Comparison of ENCODE assay signal across 28 cellular contexts in the genomic region with DNA sequence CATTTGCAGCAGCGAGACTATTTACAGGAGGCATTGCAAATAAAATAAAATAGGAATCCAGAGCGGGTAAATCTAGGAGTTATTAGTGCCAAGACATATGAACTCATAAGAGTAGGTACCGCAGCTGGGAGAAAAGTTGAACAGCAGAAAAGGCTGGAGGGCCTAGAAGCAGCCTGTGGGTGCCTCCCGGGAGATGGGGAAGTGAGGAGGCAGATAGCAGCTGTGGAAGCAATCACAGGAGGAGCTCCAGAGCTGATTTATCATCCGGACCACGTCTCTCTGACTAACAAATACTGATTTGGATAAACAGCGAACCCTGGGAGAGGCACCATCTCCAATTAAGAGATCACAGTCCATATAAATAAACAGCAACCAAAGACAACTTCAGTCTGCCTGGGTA.
"Had no signal": no experiment of that assay in that cellular context is flagged by ENCODE, and none has a peak within 500 bp of the region (broad histone marks: within the 10 kb centered on the region; RNA-seq: fewer than 3 reads in every experiment).

No MANE protein-coding gene starts in this region.

- H3K27me3 Mint-ChIP-seq: stimulated activated memory B cell treated with anti-CD40 and anti-IgM and Interleukin-4, amounts not matched to agents 10 μg/mL and 1 μg/mL and 100 μg/mL, for 72 hours; stimulated activated naive B cell treated with anti-CD40 and anti-IgM and Interleukin-4, amounts not matched to agents 10 μg/mL and 1 μg/mL and 100 μg/mL, for 72 hours; stimulated activated naive CD8-positive, alpha-beta T cell treated with anti-CD3 and anti-CD28 coated beads, Interleukin-15, amount 100 ng/mL, for 72 hours; stimulated activated naive CD8-positive, alpha-beta T cell treated with anti-CD3 and anti-CD28 coated beads, Interleukin-15, Interleukin-2, amounts not matched to agents 100 ng/mL and 50 ng/mL, for 24 hours; type B pancreatic cell had no signal

- DNase-seq: stimulated activated CD4-positive, alpha-beta T cell treated with anti-CD3 and anti-CD28 coated beads, Interleukin-2, amount 100 ng/mL, for 48 hours; stimulated activated CD4-positive, alpha-beta T cell treated with anti-CD3 and anti-CD28 coated beads, Interleukin-4, amount 100 ng/mL, for 1 hour; stimulated activated CD4-positive, alpha-beta T cell treated with anti-CD3 and anti-CD28 coated beads, Interleukin-4, amount 100 ng/mL, for 24 hours; stimulated activated CD4-positive, alpha-beta T cell treated with anti-CD3 and anti-CD28 coated beads, Interleukin-4, amount 100 ng/mL, for 4 hours; stimulated activated CD8-positive, alpha-beta memory T cell treated with anti-CD3 and anti-CD28 coated beads, Interleukin-4, amount 100 ng/mL, for 48 hours; stimulated activated naive B cell treated with anti-CD40 and anti-IgM and Interleukin-4, amounts not matched to agents 10 μg/mL and 1 μg/mL and 100 μg/mL, for 72 hours; stimulated activated naive CD4-positive, alpha-beta T cell; stimulated activated naive CD4-positive, alpha-beta T cell treated with Interleukin-2 at 50 U/mL for 16 hours; stimulated activated naive CD8-positive, alpha-beta T cell treated with anti-CD3 and anti-CD28 coated beads, Interleukin-15, amount 100 ng/mL, for 72 hours; stimulated activated naive CD8-positive, alpha-beta T cell treated with anti-CD3 and anti-CD28 coated beads, Interleukin-15, Interleukin-2, amounts not matched to agents 100 U/mL and 50 U/mL, for 24 hours; stomach; substantia nigra; testis; thyroid gland; tibial artery; transverse colon; trophoblast cell; upper lobe of left lung; upper lobe of right lung; uterus had no signal

- ATAC-seq: stimulated activated effector memory CD8-positive, alpha-beta T cell treated with anti-CD3 and anti-CD28 coated beads, Interleukin-12 subunit alpha, Interleukin-12 subunit beta, amount 100 ng/mL, for 72 hours; stimulated activated memory B cell treated with anti-CD40 and anti-IgM and Interleukin-4, amounts not matched to agents 10 μg/mL and 1 μg/mL and 100 μg/mL, for 72 hours; stimulated activated naive B cell treated with anti-CD40 and anti-IgM and Interleukin-4, amounts not matched to agents 10 μg/mL and 1 μg/mL and 100 μg/mL, for 72 hours; stimulated activated naive CD8-positive, alpha-beta T cell treated with anti-CD3 and anti-CD28 coated beads, Interleukin-15, amount 100 ng/mL, for 72 hours; stimulated activated naive CD8-positive, alpha-beta T cell treated with anti-CD3 and anti-CD28 coated beads, Interleukin-15, Interleukin-2, amounts not matched to agents 100 U/mL and 50 U/mL, for 24 hours; upper lobe of right lung had no signal

- H3K4me3 ChIP-seq: stomach, suprapubic skin, testis, thoracic aorta, thyroid gland, tibial artery, tibial nerve, transverse colon, upper lobe of left lung, upper lobe of right lung, uterus, vagina had no signal

- H3K4me1 Mint-ChIP-seq: stimulated activated effector memory CD8-positive, alpha-beta T cell treated with anti-CD3 and anti-CD28 coated beads, Interleukin-12 subunit alpha, Interleukin-12 subunit beta, amount 100 ng/mL, for 72 hours; stimulated activated memory B cell treated with anti-CD40 and anti-IgM and Interleukin-4, amounts not matched to agents 10 μg/mL and 1 μg/mL and 100 μg/mL, for 72 hours; stimulated activated naive B cell treated with anti-CD40 and anti-IgM and Interleukin-4, amounts not matched to agents 10 μg/mL and 1 μg/mL and 100 μg/mL, for 72 hours; stimulated activated naive CD8-positive, alpha-beta T cell treated with anti-CD3 and anti-CD28 coated beads, Interleukin-15, amount 100 ng/mL, for 72 hours had no signal

- H3K27me3 ChIP-seq: stomach, suprapubic skin, testis, thyroid gland, tibial artery, tibial nerve, transverse colon, upper lobe of left lung, upper lobe of right lung, uterus, vagina had no signal

- H3K4me3 Mint-ChIP-seq: stimulated activated effector memory CD8-positive, alpha-beta T cell treated with anti-CD3 and anti-CD28 coated beads, Interleukin-12 subunit alpha, Interleukin-12 subunit beta, amount 100 ng/mL, for 72 hours; stimulated activated memory B cell treated with anti-CD40 and anti-IgM and Interleukin-4, amounts not matched to agents 10 μg/mL and 1 μg/mL and 100 μg/mL, for 72 hours; stimulated activated naive B cell treated with anti-CD40 and anti-IgM and Interleukin-4, amounts not matched to agents 10 μg/mL and 1 μg/mL and 100 μg/mL, for 72 hours; stimulated activated naive CD8-positive, alpha-beta T cell treated with anti-CD3 and anti-CD28 coated beads, Interleukin-15, amount 100 ng/mL, for 72 hours; stimulated activated naive CD8-positive, alpha-beta T cell treated with anti-CD3 and anti-CD28 coated beads, Interleukin-15, Interleukin-2, amounts not matched to agents 100 ng/mL and 50 ng/mL, for 24 hours; type B pancreatic cell had no signal

- H3K27ac ChIP-seq: stomach, suprapubic skin, testis, thoracic aorta, thyroid gland, tibial artery, tibial nerve, transverse colon, upper lobe of left lung, upper lobe of right lung, uterus, vagina had no signal

- H3K36me3 ChIP-seq: stomach, suprapubic skin, thoracic aorta, thyroid gland, tibial artery, tibial nerve, transverse colon, upper lobe of left lung, upper lobe of right lung, uterus, vagina had no signal

- H3K27ac Mint-ChIP-seq: stimulated activated effector memory CD8-positive, alpha-beta T cell treated with anti-CD3 and anti-CD28 coated beads, Interleukin-12 subunit alpha, Interleukin-12 subunit beta, amount 100 ng/mL, for 72 hours; stimulated activated memory B cell treated with anti-CD40 and anti-IgM and Interleukin-4, amounts not matched to agents 10 μg/mL and 1 μg/mL and 100 μg/mL, for 72 hours; stimulated activated naive B cell treated with anti-CD40 and anti-IgM and Interleukin-4, amounts not matched to agents 10 μg/mL and 1 μg/mL and 100 μg/mL, for 72 hours; stimulated activated naive CD8-positive, alpha-beta T cell treated with anti-CD3 and anti-CD28 coated beads, Interleukin-15, amount 100 ng/mL, for 72 hours; stimulated activated naive CD8-positive, alpha-beta T cell treated with anti-CD3 and anti-CD28 coated beads, Interleukin-15, Interleukin-2, amounts not matched to agents 100 ng/mL and 50 ng/mL, for 24 hours; type B pancreatic cell had no signal

- H3K4me1 ChIP-seq: stomach, suprapubic skin, testis, thyroid gland, tibial artery, tibial nerve, transverse colon, upper lobe of left lung, upper lobe of right lung, uterus, vagina had no signal

- H3K36me3 Mint-ChIP-seq: stimulated activated effector memory CD8-positive, alpha-beta T cell treated with anti-CD3 and anti-CD28 coated beads, Interleukin-12 subunit alpha, Interleukin-12 subunit beta, amount 100 ng/mL, for 72 hours; stimulated activated memory B cell treated with anti-CD40 and anti-IgM and Interleukin-4, amounts not matched to agents 10 μg/mL and 1 μg/mL and 100 μg/mL, for 72 hours; stimulated activated naive B cell treated with anti-CD40 and anti-IgM and Interleukin-4, amounts not matched to agents 10 μg/mL and 1 μg/mL and 100 μg/mL, for 72 hours; type B pancreatic cell had no signal

- H3K9me3 Mint-ChIP-seq: stimulated activated memory B cell treated with anti-CD40 and anti-IgM and Interleukin-4, amounts not matched to agents 10 μg/mL and 1 μg/mL and 100 μg/mL, for 72 hours; stimulated activated naive B cell treated with anti-CD40 and anti-IgM and Interleukin-4, amounts not matched to agents 10 μg/mL and 1 μg/mL and 100 μg/mL, for 72 hours; stimulated activated naive CD8-positive, alpha-beta T cell treated with anti-CD3 and anti-CD28 coated beads, Interleukin-15, amount 100 ng/mL, for 72 hours; stimulated activated naive CD8-positive, alpha-beta T cell treated with anti-CD3 and anti-CD28 coated beads, Interleukin-15, Interleukin-2, amounts not matched to agents 100 ng/mL and 50 ng/mL, for 24 hours; type B pancreatic cell had no signal
